Comparison of ENCODE assay signal across 1 cellular context in genomic region chr4:151993521-151993920, GRCh38.
TF ChIP-seq lines count a peak whose summit lies in the region.

No MANE protein-coding gene starts in this region.

TF ChIP-seq in K562, 482 proteins besides CTCF, POLR2A, EP300 and RAD21 (continued from another document):
- no peak for TF ChIP-seq CREB3 (tag; conservative IDR thresholded peaks at IDR 0.05; ENCODE audit: low read depth)
- no peak for TF ChIP-seq SMAD1 (IDR thresholded peaks at IDR 0.05; ENCODE audit: low read depth, low read length, partially characterized antibody)
- TF ChIP-seq JUN (IDR thresholded peaks at IDR 0.05; ENCODE audit: borderline replicate concordance, low read depth, low read length): no peak
- TF ChIP-seq JUN (CRISPR knock-in tag; IDR thresholded peaks at IDR 0.05; ENCODE audit: borderline replicate concordance): no peak
